ENCODE assay signal across 15 cellular contexts in the genomic region with DNA sequence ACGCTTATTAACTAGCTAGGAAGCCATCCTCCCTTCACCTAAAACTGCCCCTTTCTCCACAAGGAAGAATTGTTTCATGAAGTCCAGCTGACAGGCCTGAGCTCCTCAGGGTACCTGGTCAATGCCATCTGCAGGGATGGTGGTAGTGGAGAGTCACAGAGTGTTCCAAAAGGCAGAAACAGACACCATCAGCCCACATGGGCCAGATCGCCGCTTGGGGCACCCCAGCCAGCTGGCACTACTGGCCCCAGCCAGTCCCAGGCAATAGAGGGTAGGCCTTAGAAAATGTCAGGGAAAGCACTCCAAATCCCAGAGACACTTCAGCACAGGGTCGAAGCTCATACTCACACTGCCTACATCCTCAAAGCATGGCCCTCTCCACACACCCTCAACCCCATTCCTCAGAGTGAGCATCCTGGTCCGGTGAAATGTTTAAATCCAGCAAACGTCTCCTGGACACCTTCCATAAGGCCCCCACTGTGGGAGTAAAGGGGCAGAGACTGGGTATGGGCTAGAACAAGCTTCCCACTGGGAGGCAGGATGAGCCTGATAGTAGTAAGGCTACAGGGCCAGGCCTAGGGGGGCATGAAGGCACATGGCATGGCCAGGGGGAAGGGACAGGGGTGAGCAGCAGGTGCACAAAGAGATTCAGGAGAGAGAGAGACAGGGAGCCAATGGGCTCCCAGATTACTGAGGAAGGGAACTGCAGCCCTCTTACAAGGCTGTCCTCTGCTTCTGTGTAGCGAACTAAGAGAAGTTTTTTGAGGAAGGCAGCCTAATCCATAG. TPM values are rescaled to one million over a fixed set of nuclear protein-coding genes. Genes with fewer than 3 reads are reported as not detected.
DNase-seq lines count a peak whose midpoint lies in the region; ATAC-seq, FAIRE-seq and TF ChIP-seq lines count a peak whose summit lies in the region.
"Had no signal": no experiment of that assay in that cellular context is flagged by ENCODE, and none has a peak within 500 bp of the region (broad histone marks: within the 10 kb centered on the region; RNA-seq: fewer than 3 reads in every experiment).

No MANE protein-coding gene starts in this region.

- ATAC-seq in GM23338: no peak
- no peak for ATAC-seq in activated naive CD8-positive, alpha-beta T cell treated with anti-CD3 and anti-CD28 coated beads, Interleukin-2, amount 10 ng/mL, durations not matched to agents 7 days and 5 days (ENCODE audit: low read depth)
- ATAC-seq in naive thymus-derived CD8-positive, alpha-beta T cell: no peak
- ATAC-seq in HG03095 (IDR thresholded peaks at IDR 0.05; ENCODE audit: unreplicated experiment): no peak

- H3K4me3 ChIP-seq in GM23338: peak overlapping the region; percentile 89; the same call in 1 of the 2 replicates

- H3F3A ChIP-seq in GM23338 (replicated peaks; ENCODE audit: low read depth): peaks cover 23% of the 10 kb centered on the region

- H4K20me1 ChIP-seq in GM23338 (replicated peaks; ENCODE audit: insufficient read depth): peaks cover 14% of the 10 kb centered on the region

- H3K9me3 Mint-ChIP-seq in GM23338: peaks cover 2% of the 10 kb centered on the region; the same call in 1 of the 3 replicates
- H3K9me3 Mint-ChIP-seq in activated naive CD8-positive, alpha-beta T cell treated with anti-CD3 and anti-CD28 coated beads, Interleukin-2, amount 10 ng/mL, durations not matched to agents 7 days and 5 days: peaks cover 4% of the 10 kb centered on the region
- peaks cover 0 to 5% (median 0%) of the 10 kb centered on the region in 9 donors for H3K9me3 Mint-ChIP-seq in naive thymus-derived CD8-positive, alpha-beta T cell

- H3K4me1 ChIP-seq in GM23338 (ENCODE audit: insufficient read depth): peaks cover 18% of the 10 kb centered on the region; the same call in 1 of the 2 replicates

- peaks cover 30% of the 10 kb centered on the region for H3K27me3 Mint-ChIP-seq in GM23338 (ENCODE audit: insufficient read depth, low read depth, poor library complexity)
- peaks cover 19% of the 10 kb centered on the region for H3K27me3 Mint-ChIP-seq in activated naive CD8-positive, alpha-beta T cell treated with anti-CD3 and anti-CD28 coated beads, Interleukin-2, amount 10 ng/mL, durations not matched to agents 7 days and 5 days
- H3K27me3 Mint-ChIP-seq in naive thymus-derived CD8-positive, alpha-beta T cell: peaks cover 0 to 4% (median 0%) of the 10 kb centered on the region in 5 donors

- peaks cover 13% of the 10 kb centered on the region for H3K27me3 ChIP-seq in GM23338 (ENCODE audit: insufficient read depth)
- H3K27me3 ChIP-seq: tibial artery had no signal

- no peak overlapping the region for H2AFZ ChIP-seq in GM23338

- H3K36me3 ChIP-seq in GM23338 (ENCODE audit: insufficient read depth): no peaks in the 10 kb centered on the region
- H3K36me3 ChIP-seq: tibial artery had no signal

- H3K4me3 Mint-ChIP-seq in GM23338: peak overlapping the region; percentile 87
- peak overlapping the region; percentile 89 for H3K4me3 Mint-ChIP-seq in activated naive CD8-positive, alpha-beta T cell treated with anti-CD3 and anti-CD28 coated beads, Interleukin-2, amount 10 ng/mL, durations not matched to agents 7 days and 5 days
- peak overlapping the region in 9 of 10 donors; percentile 49 to 93 (median 87) for H3K4me3 Mint-ChIP-seq in naive thymus-derived CD8-positive, alpha-beta T cell

- peaks cover 36% of the 10 kb centered on the region for H3K4me1 Mint-ChIP-seq in GM23338
- H3K4me1 Mint-ChIP-seq in activated naive CD8-positive, alpha-beta T cell treated with anti-CD3 and anti-CD28 coated beads, Interleukin-2, amount 10 ng/mL, durations not matched to agents 7 days and 5 days: peaks cover 17% of the 10 kb centered on the region
- H3K4me1 Mint-ChIP-seq in naive thymus-derived CD8-positive, alpha-beta T cell: peaks cover 9 to 16% (median 10%) of the 10 kb centered on the region in 4 donors

- no peaks in the 10 kb centered on the region for H3K9me2 ChIP-seq in GM23338 (ENCODE audit: insufficient read depth)

- POLR2A ChIA-PET in activated naive CD8-positive, alpha-beta T cell treated with anti-CD3 and anti-CD28 coated beads, Interleukin-2, amount 10 ng/mL, durations not matched to agents 7 days and 5 days (lab: Charles Lee): interaction anchor here (0.6 to 1.6 kb wide), 3 partner anchors 23 to 108 kb away, joined by 3 to 16 read pairs (median 3); a partner anchor contains a TSS
- POLR2A ChIA-PET in naive thymus-derived CD8-positive, alpha-beta T cell (lab: Charles Lee): no interaction called here

- no peak overlapping the region for H3K27ac ChIP-seq in GM23338 (ENCODE audit: low read depth)

- TF ChIP-seq POLR2A in GM12891 (IDR thresholded peaks at IDR 0.05; ENCODE audit: low read depth, low read length): no peak

- H3K36me3 Mint-ChIP-seq in GM23338 (ENCODE audit: low read depth): peaks cover 4% of the 10 kb centered on the region; the same call in 2 of the 3 replicates
- no peaks in the 10 kb centered on the region for H3K36me3 Mint-ChIP-seq in activated naive CD8-positive, alpha-beta T cell treated with anti-CD3 and anti-CD28 coated beads, Interleukin-2, amount 10 ng/mL, durations not matched to agents 7 days and 5 days
- peaks cover 0 to 7% (median 0%) of the 10 kb centered on the region in 3 donors for H3K36me3 Mint-ChIP-seq in naive thymus-derived CD8-positive, alpha-beta T cell

- peaks cover 21% of the 10 kb centered on the region for H3K79me2 ChIP-seq in GM23338 (replicated peaks; ENCODE audit: insufficient read depth)

- DNase-seq in NCI-H82 (lab: John Stamatoyannopoulos, UW) (peak; percentile 25), NCI-H82 treated with DMSO at 0.1 percent for 48 hours (lab: John Stamatoyannopoulos, UW; ENCODE audit: unreplicated experiment) (no peak), GM23338 (ENCODE audit: low spot score) (no peak), GM12891 (ENCODE audit: insufficient read length, low spot score) (no peak), NCI-H1694 treated with DMSO at 0.1 percent for 48 hours (lab: John Stamatoyannopoulos, UW) (no peak)
- DNase-seq in activated naive CD8-positive, alpha-beta T cell treated with anti-CD3 and anti-CD28 coated beads, Interleukin-2, amount 10 ng/mL, durations not matched to agents 7 days and 5 days: no peak
- no peak for DNase-seq in naive thymus-derived CD8-positive, alpha-beta T cell
- DNase-seq: activated CD4-positive, alpha-beta T cell treated with anti-CD3 and anti-CD28 coated beads for 4 hours; effector memory CD4-positive, alpha-beta T cell; EL; retina had no signal

- no peak for TF ChIP-seq CTCF in GM23338 (conservative IDR thresholded peaks at IDR 0.05; ENCODE audit: low read depth in 2 of 2)

- H3K27ac Mint-ChIP-seq in GM23338: no peak overlapping the region
- no peak overlapping the region for H3K27ac Mint-ChIP-seq in activated naive CD8-positive, alpha-beta T cell treated with anti-CD3 and anti-CD28 coated beads, Interleukin-2, amount 10 ng/mL, durations not matched to agents 7 days and 5 days
- peak overlapping the region in 1 of 10 donors; percentile 63 for H3K27ac Mint-ChIP-seq in naive thymus-derived CD8-positive, alpha-beta T cell

- no peak for FAIRE-seq in GM12891 (lab: Jason Lieb, UNC)
- FAIRE-seq: A549, GM18507 had no signal

- peak overlapping the region; percentile 97; the same call in 1 of the 2 replicates for H3K4me2 ChIP-seq in GM23338

TF ChIP-seq in GM23338, 12 proteins besides CTCF, POLR2A, EP300 and RAD21 (continues in another document):
- no peak for TF ChIP-seq JUNB (IDR thresholded peaks at IDR 0.05; ENCODE audit: unreplicated experiment)
- no peak for TF ChIP-seq CREB1 (CRISPR knock-in tag; IDR thresholded peaks at IDR 0.05; ENCODE audit: low read depth)
- TF ChIP-seq EZH2phosphoT487 (IDR thresholded peaks at IDR 0.05; ENCODE audit: unreplicated experiment): no peak
- no peak for TF ChIP-seq NANOG (IDR thresholded peaks at IDR 0.05; ENCODE audit: borderline replicate concordance)
- no peak for TF ChIP-seq ZNF331 (CRISPR knock-in tag; IDR thresholded peaks at IDR 0.05; ENCODE audit: low read depth)
- TF ChIP-seq EZH2 (IDR thresholded peaks at IDR 0.05; ENCODE audit: low read depth, unreplicated experiment): no peak
- TF ChIP-seq STAT1 (IDR thresholded peaks at IDR 0.05; ENCODE audit: unreplicated experiment): no peak

TF ChIP-seq in GM12891, 5 proteins besides CTCF, POLR2A, EP300 and RAD21:
- TF ChIP-seq SPI1 (IDR thresholded peaks at IDR 0.05; ENCODE audit: low read depth, low read length): no peak
- no peak for TF ChIP-seq POLR2AphosphoS5 (IDR thresholded peaks at IDR 0.05; ENCODE audit: low read depth, low read length)
- no peak for TF ChIP-seq TAF1 (IDR thresholded peaks at IDR 0.05; ENCODE audit: low read depth, low read length)
- no peak for TF ChIP-seq POU2F2 (IDR thresholded peaks at IDR 0.05; ENCODE audit: low read depth, low read length)
- TF ChIP-seq PAX5 (IDR thresholded peaks at IDR 0.05; ENCODE audit: insufficient read depth, low read length, severe bottlenecking): no peak

RNA-seq across cellular contexts. Expression of a gene that starts 1.9 kb away (rescaled TPM):
- 43.3 and 43.9 TPM in 2 replicates for total RNA-seq in GM23338 (2014; rRNA removed; shearing (Covaris generic))
- polyA plus RNA-seq in GM23338 (2016; fragmentation: Nextera tagmentation; extraction: Ambion mirVana): 5.9 and 7.1 TPM in 2 replicates
- total RNA-seq in activated naive CD8-positive, alpha-beta T cell treated with anti-CD3 and anti-CD28 coated beads, Interleukin-2, amount 10 ng/mL, durations not matched to agents 7 days and 5 days: 10 to 100 TPM; 13.0 to 13.3 TPM
- 1 to 10 TPM; 1.3 to 1.5 TPM for total RNA-seq in naive thymus-derived CD8-positive, alpha-beta T cell
- 1 to 10 TPM; 1.8 to 2.2 (median 2.1) TPM for polyA plus RNA-seq in naive thymus-derived CD8-positive, alpha-beta T cell
- 11.6 TPM for polyA plus RNA-seq in GM12891 (2012; ENCODE audit: low read depth, missing spikeins)

RNA-seq across cellular contexts. Expression of a gene that starts 23.4 kb away (rescaled TPM):
- 131 and 138 TPM in 2 replicates for total RNA-seq in GM23338 (2014; rRNA removed; shearing (Covaris generic))
- 40.5 and 42.0 TPM in 2 replicates for polyA plus RNA-seq in GM23338 (2016; fragmentation: Nextera tagmentation; extraction: Ambion mirVana)
- 10 to 100 TPM; 49.3 to 54.2 TPM for total RNA-seq in activated naive CD8-positive, alpha-beta T cell treated with anti-CD3 and anti-CD28 coated beads, Interleukin-2, amount 10 ng/mL, durations not matched to agents 7 days and 5 days
- 10 to 100 TPM; 44.9 to 49.4 TPM for total RNA-seq in naive thymus-derived CD8-positive, alpha-beta T cell
- polyA plus RNA-seq in naive thymus-derived CD8-positive, alpha-beta T cell: 10 to 100 TPM; 44.8 to 62.4 (median 47.7) TPM
- polyA plus RNA-seq in GM12891 (2012; ENCODE audit: low read depth, missing spikeins): 16.1 TPM

Comparison
In these comparisons a context has a peak if more than half of its experiments do, and no peak if none do; other contexts are left out.
1. RNA of a gene that starts 1.9 kb away (total RNA-seq): 43.3 to 43.9 TPM in GM23338 and 13.0 to 13.3 TPM in activated naive CD8-positive, alpha-beta T cell treated with anti-CD3 and anti-CD28 coated beads, Interleukin-2, amount 10 ng/mL, durations not matched to agents 7 days and 5 days; 1.3 to 1.5 TPM in naive thymus-derived CD8-positive, alpha-beta T cell; every median in the first group is over 4 times any median in the second.
2. Peak in every context shown above with its lines, with median percentiles within 50 percentile points of each other: H3K4me3 Mint-ChIP-seq.